Comparison of ENCODE assay signal across 17 cellular contexts in genomic region chr16:62135903-62136302, GRCh38.
"Had no signal": no experiment of that assay in that cellular context is flagged by ENCODE, and none has a peak within 500 bp of the region (broad histone marks: within the 10 kb centered on the region; RNA-seq: fewer than 3 reads in every experiment).

No MANE protein-coding gene starts in this region.

- DNase-seq: activated CD4-positive, alpha-beta T cell treated with anti-CD3 and anti-CD28 coated beads, Interleukin-2, amount 50 U/mL, for 1 hour; activated naive CD4-positive, alpha-beta T cell; activated naive CD8-positive, alpha-beta T cell treated with anti-CD3 and anti-CD28 coated beads, Interleukin-2, amount 10 ng/mL, durations not matched to agents 7 days and 5 days; activated T-cell treated with anti-CD3 and anti-CD28 coated beads for 4 hours; anterior cingulate cortex; dermis blood vessel endothelial cell; effector memory CD8-positive, alpha-beta T cell; gastrocnemius medialis; heart right ventricle; left lung; mucosa of descending colon; naive thymus-derived CD4-positive, alpha-beta T cell; retina; stimulated activated CD4-positive, alpha-beta T cell treated with anti-CD3 and anti-CD28 coated beads, Interleukin-4, amount 100 ng/mL, for 24 hours; stimulated activated naive CD4-positive, alpha-beta T cell treated with Interleukin-2 at 50 U/mL for 16 hours; substantia nigra; transverse colon had no signal

- H3K4me3 ChIP-seq: gastrocnemius medialis, heart right ventricle, left lung, mucosa of descending colon, transverse colon had no signal
